Comparison of ENCODE assay signal across 8 cellular contexts in genomic region chrX:123962794-123963373, GRCh38. TPM values are rescaled to one million over a fixed set of nuclear protein-coding genes. Genes with fewer than 3 reads are reported as not detected.
DNase-seq lines count a peak whose midpoint lies in the region; ATAC-seq and TF ChIP-seq lines count a peak whose summit lies in the region.

No MANE protein-coding gene starts in this region.

- under 1% methylated on average over 22 of the region's 22 CpGs for WGBS in liver

- peaks cover 0 to 13% (median 2%) of the 10 kb centered on the region in 11 experiments; a peak in 4 of 22 replicates for H3K27me3 ChIP-seq in BLaER1 treated with 17β-estradiol and CSF1 and Interleukin-3, amounts not matched to agents 10 nM and 100 nM
- H3K27me3 ChIP-seq in liver (ENCODE audit: control insufficient read depth in 4 of 4, insufficient read depth in 4 of 4, low read length in 3 of 4): no peaks in the 10 kb centered on the region

- TF ChIP-seq CTCF in liver (IDR thresholded peaks at IDR 0.05; ENCODE audit: low read depth, low read length, missing input control): no peak

- H4K20me1 ChIP-seq in BLaER1 treated with 17β-estradiol and CSF1 and Interleukin-3, amounts not matched to agents 10 nM and 100 nM: peaks cover 29 to 47% (median 45%) of the 10 kb centered on the region in 11 experiments; a peak in 21 of 22 replicates

- peak; percentile 82 for DNase-seq in NCI-H748 treated with DMSO at 0.1 percent for 48 hours (lab: John Stamatoyannopoulos, UW)
- DNase-seq in activated CD4-positive, alpha-beta T cell treated with anti-CD3 and anti-CD28 coated beads, Interleukin-2, amount 50 U/mL, for 4 hours: peak; percentile 77 to 81
- DNase-seq in dermis microvascular lymphatic vessel endothelial cell (ENCODE audit: low read depth in 2 of 2): peak; percentile 88 to 94
- peak; percentile 78 for DNase-seq in stimulated activated CD4-positive, alpha-beta T cell treated with anti-CD3 and anti-CD28 coated beads, Interleukin-4, amount 100 ng/mL, for 1 hour

- H3K9me3 ChIP-seq in BLaER1 treated with 17β-estradiol and CSF1 and Interleukin-3, amounts not matched to agents 10 nM and 100 nM (replicated peaks in 1 of 11): peaks cover 7 to 20% (median 15%) of the 10 kb centered on the region in 11 experiments; a peak in 13 of 22 replicates
- no peaks in the 10 kb centered on the region for H3K9me3 ChIP-seq in liver (ENCODE audit: control insufficient read depth in 4 of 4, low read length in 3 of 4)

- ATAC-seq in GM19438 (IDR thresholded peaks at IDR 0.05; ENCODE audit: low read depth, unreplicated experiment) (peak; percentile 60), HG03571 (IDR thresholded peaks at IDR 0.05; ENCODE audit: unreplicated experiment) (peak; percentile 64)

- peaks cover 8 to 30% (median 16%) of the 10 kb centered on the region in 10 experiments; a peak in 16 of 20 replicates for H3K4me1 ChIP-seq in BLaER1 treated with 17β-estradiol and CSF1 and Interleukin-3, amounts not matched to agents 10 nM and 100 nM
- peaks cover 0 to 13% (median 8%) of the 10 kb centered on the region in 4 donors for H3K4me1 ChIP-seq in liver (ENCODE audit: control insufficient read depth in 4 of 4, insufficient read depth in 4 of 4, low read length in 3 of 4)

- H3K36me3 ChIP-seq in BLaER1 treated with 17β-estradiol and CSF1 and Interleukin-3, amounts not matched to agents 10 nM and 100 nM: peaks cover 0 to 5% (median 0%) of the 10 kb centered on the region in 11 experiments; a peak in 4 of 22 replicates
- H3K36me3 ChIP-seq in liver (ENCODE audit: control insufficient read depth in 4 of 4, insufficient read depth in 3 of 4, low read depth in 1 of 4, low read length in 3 of 4): no peaks in the 10 kb centered on the region

- H3K4me3 ChIP-seq in BLaER1 treated with 17β-estradiol and CSF1 and Interleukin-3, amounts not matched to agents 10 nM and 100 nM: peak overlapping the region; percentile 61 to 82 (median 76)
- H3K4me3 ChIP-seq in liver (ENCODE audit: low read depth in 1 of 3, low read length in 3 of 3): peak overlapping the region; percentile 41 to 78 (median 76)

- peak overlapping the region; percentile 35 to 82 (median 62); a peak in 21 of 22 replicates for H3K4me2 ChIP-seq in BLaER1 treated with 17β-estradiol and CSF1 and Interleukin-3, amounts not matched to agents 10 nM and 100 nM

- TF ChIP-seq RAD21 in liver (IDR thresholded peaks at IDR 0.05): peak; percentile 24 to 45

- peak overlapping the region; percentile 93 to 100 (median 99) for H3K9ac ChIP-seq in BLaER1 treated with 17β-estradiol and CSF1 and Interleukin-3, amounts not matched to agents 10 nM and 100 nM
- H3K9ac ChIP-seq in liver (ENCODE audit: low read depth in 1 of 2, low read length in 2 of 2): peak overlapping the region; percentile 77 to 99

- peak overlapping the region; percentile 94 to 100 (median 99) for H3K27ac ChIP-seq in BLaER1 treated with 17β-estradiol and CSF1 and Interleukin-3, amounts not matched to agents 10 nM and 100 nM
- H3K27ac ChIP-seq in liver (ENCODE audit: low read depth in 1 of 2, low read length in 2 of 2): peak overlapping the region; percentile 90 to 98

TF ChIP-seq in liver, 16 proteins besides CTCF, POLR2A, EP300 and RAD21:
- TF ChIP-seq HNF4G (IDR thresholded peaks at IDR 0.05): no peak
- no peak for TF ChIP-seq GABPA (IDR thresholded peaks at IDR 0.05 in 1 of 2, conservative IDR thresholded peaks at IDR 0.05 in 1 of 2)
- peak in 1 of 2 donors; percentile 14 for TF ChIP-seq RXRA (IDR thresholded peaks at IDR 0.05)
- TF ChIP-seq ZBTB33 (IDR thresholded peaks at IDR 0.05): no peak
- TF ChIP-seq NR2F2 (IDR thresholded peaks at IDR 0.05): no peak
- TF ChIP-seq, protein P1, sequence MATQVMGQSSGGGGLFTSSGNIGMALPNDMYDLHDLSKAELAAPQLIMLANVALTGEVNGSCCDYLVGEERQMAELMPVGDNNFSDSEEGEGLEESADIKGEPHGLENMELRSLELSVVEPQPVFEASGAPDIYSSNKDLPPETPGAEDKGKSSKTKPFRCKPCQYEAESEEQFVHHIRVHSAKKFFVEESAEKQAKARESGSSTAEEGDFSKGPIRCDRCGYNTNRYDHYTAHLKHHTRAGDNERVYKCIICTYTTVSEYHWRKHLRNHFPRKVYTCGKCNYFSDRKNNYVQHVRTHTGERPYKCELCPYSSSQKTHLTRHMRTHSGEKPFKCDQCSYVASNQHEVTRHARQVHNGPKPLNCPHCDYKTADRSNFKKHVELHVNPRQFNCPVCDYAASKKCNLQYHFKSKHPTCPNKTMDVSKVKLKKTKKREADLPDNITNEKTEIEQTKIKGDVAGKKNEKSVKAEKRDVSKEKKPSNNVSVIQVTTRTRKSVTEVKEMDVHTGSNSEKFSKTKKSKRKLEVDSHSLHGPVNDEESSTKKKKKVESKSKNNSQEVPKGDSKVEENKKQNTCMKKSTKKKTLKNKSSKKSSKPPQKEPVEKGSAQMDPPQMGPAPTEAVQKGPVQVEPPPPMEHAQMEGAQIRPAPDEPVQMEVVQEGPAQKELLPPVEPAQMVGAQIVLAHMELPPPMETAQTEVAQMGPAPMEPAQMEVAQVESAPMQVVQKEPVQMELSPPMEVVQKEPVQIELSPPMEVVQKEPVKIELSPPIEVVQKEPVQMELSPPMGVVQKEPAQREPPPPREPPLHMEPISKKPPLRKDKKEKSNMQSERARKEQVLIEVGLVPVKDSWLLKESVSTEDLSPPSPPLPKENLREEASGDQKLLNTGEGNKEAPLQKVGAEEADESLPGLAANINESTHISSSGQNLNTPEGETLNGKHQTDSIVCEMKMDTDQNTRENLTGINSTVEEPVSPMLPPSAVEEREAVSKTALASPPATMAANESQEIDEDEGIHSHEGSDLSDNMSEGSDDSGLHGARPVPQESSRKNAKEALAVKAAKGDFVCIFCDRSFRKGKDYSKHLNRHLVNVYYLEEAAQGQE (IDR thresholded peaks at IDR 0.05): peak; percentile 64
- peak; percentile 65 for TF ChIP-seq YY1 (IDR thresholded peaks at IDR 0.05)
- peak; percentile 27 for TF ChIP-seq MAX (IDR thresholded peaks at IDR 0.05)
- TF ChIP-seq HNF4A (conservative IDR thresholded peaks at IDR 0.05): peak; percentile 14 to 19
- peak; percentile 54 for TF ChIP-seq SP1 (IDR thresholded peaks at IDR 0.05)
- no peak for TF ChIP-seq FOXA2 (IDR thresholded peaks at IDR 0.05)
- TF ChIP-seq, protein P2, sequence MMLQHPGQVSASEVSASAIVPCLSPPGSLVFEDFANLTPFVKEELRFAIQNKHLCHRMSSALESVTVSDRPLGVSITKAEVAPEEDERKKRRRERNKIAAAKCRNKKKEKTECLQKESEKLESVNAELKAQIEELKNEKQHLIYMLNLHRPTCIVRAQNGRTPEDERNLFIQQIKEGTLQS (IDR thresholded peaks at IDR 0.05): no peak
- TF ChIP-seq TAF1 (conservative IDR thresholded peaks at IDR 0.05): peak; percentile 83
- peak; percentile 19 to 70 for TF ChIP-seq EGR1 (IDR thresholded peaks at IDR 0.05; ENCODE audit: low read depth in 2 of 2)
- TF ChIP-seq JUND (IDR thresholded peaks at IDR 0.05): peak; percentile 18 to 35
- TF ChIP-seq FOXA1 (IDR thresholded peaks at IDR 0.05): no peak

RNA-seq across cellular contexts. Expression of gene STAG2, which starts 1.4 kb away (rescaled TPM):
- total RNA-seq in dermis microvascular lymphatic vessel endothelial cell: 78.4 and 79.5 TPM in 2 replicates
- total RNA-seq in liver: 10 to 100 TPM; 32.5 to 71.0 TPM
- 10 to 100 TPM in 1 of 2 donors, 1 to 10 TPM in 1; 9.7 to 15.3 TPM for polyA plus RNA-seq in liver

Comparison
In these comparisons a context has a peak if more than half of its experiments do, and no peak if none do; other contexts are left out.
1. Peak in every context shown above with its lines: DNase-seq, ATAC-seq, H3K4me3 ChIP-seq and H3K27ac ChIP-seq.